ENCODE assay signal across 8 cellular contexts in genomic region chr2:222859786-222860726, GRCh38. TPM values are rescaled to one million over a fixed set of nuclear protein-coding genes. Genes with fewer than 3 reads are reported as not detected.
A peak's percentile ranks its signal among the peaks of the same experiment; 100 is the strongest.
DNase-seq lines count a peak whose midpoint lies in the region; ATAC-seq, FAIRE-seq and TF ChIP-seq lines count a peak whose summit lies in the region.

No MANE protein-coding gene starts in this region.

- H3K27ac Mint-ChIP-seq in endothelial cell (ENCODE audit: unreplicated experiment), result peak overlapping the region; percentile 84
- H3K27ac Mint-ChIP-seq in mesothelial cell of epicardium, result peak overlapping the region; percentile 86

- H3K4me3 Mint-ChIP-seq in endothelial cell (ENCODE audit: unreplicated experiment) (peak overlapping the region; percentile 85), mesothelial cell of epicardium (peak overlapping the region; percentile 65)

- H3K36me3 ChIP-seq in ACC112 (ENCODE audit: insufficient read depth, low read length), result no peaks in the 10 kb centered on the region
- H3K36me3 ChIP-seq in urinary bladder (ENCODE audit: insufficient read depth), result no peaks in the 10 kb centered on the region

- H3K27ac ChIP-seq in ACC112 (ENCODE audit: low read depth, low read length), result peak overlapping the region; percentile 43
- H3K27ac ChIP-seq in urinary bladder (ENCODE audit: low read depth), result peak overlapping the region; percentile 71

- H2AFZ ChIP-seq in ACC112 (ENCODE audit: low read length, unreplicated experiment), result no peak overlapping the region

- peak overlapping the region; percentile 91 for H3K4me3 ChIP-seq in ACC112 (ENCODE audit: low read depth, low read length)
- H3K4me3 ChIP-seq in GM12865 (ENCODE audit: low read depth, low read length), result peak overlapping the region; percentile 96
- H3K4me3 ChIP-seq in urinary bladder (ENCODE audit: low read depth, low read length), result peak overlapping the region; percentile 87

- 19% methylated on average over 12 of the region's 12 CpGs for WGBS in urinary bladder

- TF ChIP-seq CTCF in GM12865 (IDR thresholded peaks at IDR 0.05; ENCODE audit: insufficient read depth, low read depth, low read length, missing control alignments) (no peak), endothelial cell (IDR thresholded peaks at IDR 0.05; ENCODE audit: unreplicated experiment) (no peak), mesothelial cell of epicardium (IDR thresholded peaks at IDR 0.05; ENCODE audit: unreplicated experiment) (no peak)

- H3K36me3 Mint-ChIP-seq in endothelial cell (ENCODE audit: low read depth, unreplicated experiment), result peaks cover 4% of the 10 kb centered on the region
- no peaks in the 10 kb centered on the region for H3K36me3 Mint-ChIP-seq in mesothelial cell of epicardium

- H3K9me3 Mint-ChIP-seq in endothelial cell (ENCODE audit: unreplicated experiment) (no peaks in the 10 kb centered on the region), mesothelial cell of epicardium (peaks cover 5% of the 10 kb centered on the region)

- peaks cover 12% of the 10 kb centered on the region for H3K4me1 Mint-ChIP-seq in endothelial cell (ENCODE audit: unreplicated experiment)
- H3K4me1 Mint-ChIP-seq in mesothelial cell of epicardium, result peaks cover 8% of the 10 kb centered on the region

- DNase-seq in GM12865 (ENCODE audit: low read depth), result no peak
- peak; percentile 50 for DNase-seq in RCC 7860 (ENCODE audit: low spot score)
- DNase-seq in endothelial cell (ENCODE audit: low spot score), result peak; percentile 31
- no peak for DNase-seq in mesothelial cell of epicardium (ENCODE audit: low spot score in 2 of 2, unreplicated experiment in 2 of 2)
- DNase-seq in activated CD4-positive, CD25-positive, alpha-beta regulatory T cell treated with anti-CD3 and anti-CD28 coated beads, Interleukin-2, amount 50 U/mL, for 72 hours, result no peak

- peaks cover 4% of the 10 kb centered on the region for H3K27me3 Mint-ChIP-seq in endothelial cell (ENCODE audit: unreplicated experiment)
- no peaks in the 10 kb centered on the region for H3K27me3 Mint-ChIP-seq in mesothelial cell of epicardium (ENCODE audit: low read depth)

- FAIRE-seq in RCC 7860 (lab: Jason Lieb, UNC), result peak; percentile 79

- H3K27me3 ChIP-seq in ACC112 (ENCODE audit: insufficient read depth, low read length), result no peaks in the 10 kb centered on the region

- H3K4me1 ChIP-seq in ACC112 (ENCODE audit: control insufficient read depth, insufficient read depth, low read length, unreplicated experiment), result peaks cover 37% of the 10 kb centered on the region
- peaks cover 1% of the 10 kb centered on the region for H3K4me1 ChIP-seq in urinary bladder (ENCODE audit: insufficient read depth)

- H3K79me2 ChIP-seq in ACC112 (ENCODE audit: control insufficient read depth, insufficient read depth, low read length, unreplicated experiment), result peaks cover 42% of the 10 kb centered on the region

- no peak for ATAC-seq in HG02571 (IDR thresholded peaks at IDR 0.05; ENCODE audit: unreplicated experiment)

RNA-seq across cellular contexts. Expression of gene ACSL3, which starts 0.8 kb away (rescaled TPM):
- total RNA-seq in endothelial cell (ENCODE audit: unreplicated experiment) (163 TPM), mesothelial cell of epicardium (74.5 to 84.3 TPM (median 81.6 TPM) in 3 replicates), urinary bladder (136 TPM)
- 26.3 TPM for polyA plus RNA-seq in urinary bladder

Comparison
In these comparisons a context has a peak if more than half of its experiments do, and no peak if none do; other contexts are left out.
1. DNase-seq: peak in RCC 7860 (single experiment) and endothelial cell (single experiment); none in GM12865 (single experiment), mesothelial cell of epicardium (0 of 2) and activated CD4-positive, CD25-positive, alpha-beta regulatory T cell treated with anti-CD3 and anti-CD28 coated beads, Interleukin-2, amount 50 U/mL, for 72 hours (single experiment).
2. Peak in every context shown above with its lines, with median percentiles within 50 percentile points of each other: H3K4me3 ChIP-seq.